1 cellular context compared by ENCODE assay signal in genomic region chr7:92799446-92800211, GRCh38.
TF ChIP-seq lines count a peak whose summit lies in the region.

No MANE protein-coding gene starts in this region.

TF ChIP-seq in GM12878, 131 proteins besides CTCF, POLR2A, EP300 and RAD21 (continued from another document):
- TF ChIP-seq IKZF1 (conservative IDR thresholded peaks at IDR 0.05) (peak; percentile 64), ZNF592 (IDR thresholded peaks at IDR 0.05) (no peak), CHD1 (IDR thresholded peaks at IDR 0.05; ENCODE audit: low read depth, low read length) (no peak), RUNX3 (IDR thresholded peaks at IDR 0.05; ENCODE audit: low read length) (peak; percentile 39; the same call in 1 of the 2 replicates), POU2F2 (IDR thresholded peaks at IDR 0.05; ENCODE audit: borderline replicate concordance, low read depth, low read length) (no peak; the same call in 2 of the 3 replicates), CREM (IDR thresholded peaks at IDR 0.05; ENCODE audit: low read depth) (peak; percentile 15; the same call in 1 of the 2 replicates), PRDM15 (CRISPR knock-in tag; IDR thresholded peaks at IDR 0.05) (no peak), CEBPB (IDR thresholded peaks at IDR 0.05; ENCODE audit: borderline replicate concordance in 1 of 2, low read depth in 2 of 2, low read length in 2 of 2) (no peak), BHLHE40 (IDR thresholded peaks at IDR 0.05; ENCODE audit: borderline replicate concordance in 1 of 2, low read depth in 2 of 2, low read length in 1 of 2) (no peak), MEF2B (IDR thresholded peaks at IDR 0.05; ENCODE audit: partially characterized antibody, poor library complexity, severe bottlenecking) (no peak), PAX8 (IDR thresholded peaks at IDR 0.05) (no peak), PAX5 (IDR thresholded peaks at IDR 0.05; ENCODE audit: borderline replicate concordance, low read depth, low read length) (no peak), IKZF2 (IDR thresholded peaks at IDR 0.05) (peak in 1 of 2 experiments; percentile 55; a peak in 2 of 4 replicates), MXI1 (IDR thresholded peaks at IDR 0.05; ENCODE audit: low read depth, low read length) (no peak), RCOR1 (conservative IDR thresholded peaks at IDR 0.05; ENCODE audit: low read depth, low read length) (no peak), ZBED1 (IDR thresholded peaks at IDR 0.05; ENCODE audit: borderline replicate concordance) (no peak), NR2F1 (conservative IDR thresholded peaks at IDR 0.05) (peak; percentile 58), TCF7 (IDR thresholded peaks at IDR 0.05; ENCODE audit: borderline replicate concordance) (no peak), SREBF1 (IDR thresholded peaks at IDR 0.05; ENCODE audit: low read length) (no peak), E2F8 (IDR thresholded peaks at IDR 0.05; ENCODE audit: low read depth, partially characterized antibody) (no peak), EGR1 (IDR thresholded peaks at IDR 0.05; ENCODE audit: borderline replicate concordance in 1 of 2, low read depth in 2 of 2, low read length in 2 of 2) (no peak), ZNF24 (IDR thresholded peaks at IDR 0.05) (no peak), NRF1 (conservative IDR thresholded peaks at IDR 0.05; ENCODE audit: low read depth, low read length) (no peak), FOXK2 (IDR thresholded peaks at IDR 0.05) (no peak), MYB (IDR thresholded peaks at IDR 0.05; ENCODE audit: borderline replicate concordance, low read depth, low read length) (no peak), EED (IDR thresholded peaks at IDR 0.05; ENCODE audit: low read depth) (no peak), RAD51 (IDR thresholded peaks at IDR 0.05) (no peak), NFYA (IDR thresholded peaks at IDR 0.05; ENCODE audit: borderline replicate concordance, low read depth, low read length) (no peak), PML (IDR thresholded peaks at IDR 0.05; ENCODE audit: low read length) (no peak), ZZZ3 (IDR thresholded peaks at IDR 0.05; ENCODE audit: control insufficient read depth, insufficient read length, low read depth) (no peak), BCL11A (IDR thresholded peaks at IDR 0.05; ENCODE audit: low read depth, low read length) (0 out of 2 replicates have a peak, but pooled peaks have one; percentile 30), HDAC6 (IDR thresholded peaks at IDR 0.05; ENCODE audit: unreplicated experiment) (no peak), BCLAF1 (IDR thresholded peaks at IDR 0.05) (no peak), YBX1 (IDR thresholded peaks at IDR 0.05) (no peak), CHD4 (IDR thresholded peaks at IDR 0.05) (no peak), HCFC1 (IDR thresholded peaks at IDR 0.05; ENCODE audit: low read length) (no peak), HDAC2 (IDR thresholded peaks at IDR 0.05) (no peak), PKNOX1 (IDR thresholded peaks at IDR 0.05) (peak; percentile 73), TARDBP (IDR thresholded peaks at IDR 0.05; ENCODE audit: borderline replicate concordance) (no peak), CHD2 (IDR thresholded peaks at IDR 0.05; ENCODE audit: borderline replicate concordance, low read depth, low read length) (no peak), RFX5 (IDR thresholded peaks at IDR 0.05; ENCODE audit: low read depth, low read length) (no peak), MTA3 (IDR thresholded peaks at IDR 0.05; ENCODE audit: borderline replicate concordance, low read length) (no peak), MEF2A (IDR thresholded peaks at IDR 0.05; ENCODE audit: insufficient read depth, low read depth, low read length) (peak; percentile 79), ZBTB4 (CRISPR knock-in tag; IDR thresholded peaks at IDR 0.05) (no peak), BMI1 (IDR thresholded peaks at IDR 0.05; ENCODE audit: borderline replicate concordance) (no peak)
- TF ChIP-seq, protein P1, sequence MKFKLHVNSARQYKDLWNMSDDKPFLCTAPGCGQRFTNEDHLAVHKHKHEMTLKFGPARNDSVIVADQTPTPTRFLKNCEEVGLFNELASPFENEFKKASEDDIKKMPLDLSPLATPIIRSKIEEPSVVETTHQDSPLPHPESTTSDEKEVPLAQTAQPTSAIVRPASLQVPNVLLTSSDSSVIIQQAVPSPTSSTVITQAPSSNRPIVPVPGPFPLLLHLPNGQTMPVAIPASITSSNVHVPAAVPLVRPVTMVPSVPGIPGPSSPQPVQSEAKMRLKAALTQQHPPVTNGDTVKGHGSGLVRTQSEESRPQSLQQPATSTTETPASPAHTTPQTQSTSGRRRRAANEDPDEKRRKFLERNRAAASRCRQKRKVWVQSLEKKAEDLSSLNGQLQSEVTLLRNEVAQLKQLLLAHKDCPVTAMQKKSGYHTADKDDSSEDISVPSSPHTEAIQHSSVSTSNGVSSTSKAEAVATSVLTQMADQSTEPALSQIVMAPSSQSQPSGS (IDR thresholded peaks at IDR 0.05; ENCODE audit: low read length), result 0 out of 2 replicates have a peak, but pooled peaks have one; percentile 43
